Comparison of ENCODE assay signal across 1 cellular context in the genomic region with DNA sequence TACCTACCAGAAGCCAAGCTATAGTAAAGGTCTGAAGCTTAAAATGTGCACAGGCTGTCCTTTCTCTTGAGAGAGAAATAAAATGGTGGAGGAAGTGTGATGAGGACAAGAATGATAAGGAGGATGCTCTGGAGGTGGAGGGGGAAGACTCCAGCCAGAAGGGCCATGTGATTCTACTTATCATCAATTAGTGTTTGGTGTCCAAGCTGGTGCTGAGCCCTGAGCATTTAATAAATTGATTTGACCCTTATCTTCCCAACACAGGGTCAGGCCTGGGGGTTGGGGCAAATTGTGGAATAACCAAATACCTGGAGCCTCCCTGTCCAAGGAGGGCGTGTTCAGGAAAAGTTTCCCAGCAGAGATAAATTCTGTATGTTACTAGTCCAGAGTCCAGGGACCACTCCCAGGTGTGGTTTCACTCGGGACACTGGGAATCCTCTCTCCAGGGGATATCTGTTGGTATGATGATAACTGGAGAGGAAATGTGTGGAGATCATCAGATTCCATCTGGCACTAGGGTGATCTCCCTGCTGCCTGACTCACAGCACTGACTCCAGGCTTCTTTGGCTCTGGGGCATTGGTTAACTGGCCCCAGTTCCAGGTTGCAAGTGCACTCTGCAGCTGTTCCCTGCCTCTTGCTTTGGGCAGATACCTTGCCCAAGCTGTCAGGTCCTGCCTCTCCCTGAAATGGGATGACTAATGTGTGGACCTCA.
TF ChIP-seq lines count a peak whose summit lies in the region.

No MANE protein-coding gene starts in this region.

TF ChIP-seq in HepG2, 621 proteins besides CTCF, POLR2A, EP300 and RAD21 (continued from another document):
- TF ChIP-seq, protein P1, sequence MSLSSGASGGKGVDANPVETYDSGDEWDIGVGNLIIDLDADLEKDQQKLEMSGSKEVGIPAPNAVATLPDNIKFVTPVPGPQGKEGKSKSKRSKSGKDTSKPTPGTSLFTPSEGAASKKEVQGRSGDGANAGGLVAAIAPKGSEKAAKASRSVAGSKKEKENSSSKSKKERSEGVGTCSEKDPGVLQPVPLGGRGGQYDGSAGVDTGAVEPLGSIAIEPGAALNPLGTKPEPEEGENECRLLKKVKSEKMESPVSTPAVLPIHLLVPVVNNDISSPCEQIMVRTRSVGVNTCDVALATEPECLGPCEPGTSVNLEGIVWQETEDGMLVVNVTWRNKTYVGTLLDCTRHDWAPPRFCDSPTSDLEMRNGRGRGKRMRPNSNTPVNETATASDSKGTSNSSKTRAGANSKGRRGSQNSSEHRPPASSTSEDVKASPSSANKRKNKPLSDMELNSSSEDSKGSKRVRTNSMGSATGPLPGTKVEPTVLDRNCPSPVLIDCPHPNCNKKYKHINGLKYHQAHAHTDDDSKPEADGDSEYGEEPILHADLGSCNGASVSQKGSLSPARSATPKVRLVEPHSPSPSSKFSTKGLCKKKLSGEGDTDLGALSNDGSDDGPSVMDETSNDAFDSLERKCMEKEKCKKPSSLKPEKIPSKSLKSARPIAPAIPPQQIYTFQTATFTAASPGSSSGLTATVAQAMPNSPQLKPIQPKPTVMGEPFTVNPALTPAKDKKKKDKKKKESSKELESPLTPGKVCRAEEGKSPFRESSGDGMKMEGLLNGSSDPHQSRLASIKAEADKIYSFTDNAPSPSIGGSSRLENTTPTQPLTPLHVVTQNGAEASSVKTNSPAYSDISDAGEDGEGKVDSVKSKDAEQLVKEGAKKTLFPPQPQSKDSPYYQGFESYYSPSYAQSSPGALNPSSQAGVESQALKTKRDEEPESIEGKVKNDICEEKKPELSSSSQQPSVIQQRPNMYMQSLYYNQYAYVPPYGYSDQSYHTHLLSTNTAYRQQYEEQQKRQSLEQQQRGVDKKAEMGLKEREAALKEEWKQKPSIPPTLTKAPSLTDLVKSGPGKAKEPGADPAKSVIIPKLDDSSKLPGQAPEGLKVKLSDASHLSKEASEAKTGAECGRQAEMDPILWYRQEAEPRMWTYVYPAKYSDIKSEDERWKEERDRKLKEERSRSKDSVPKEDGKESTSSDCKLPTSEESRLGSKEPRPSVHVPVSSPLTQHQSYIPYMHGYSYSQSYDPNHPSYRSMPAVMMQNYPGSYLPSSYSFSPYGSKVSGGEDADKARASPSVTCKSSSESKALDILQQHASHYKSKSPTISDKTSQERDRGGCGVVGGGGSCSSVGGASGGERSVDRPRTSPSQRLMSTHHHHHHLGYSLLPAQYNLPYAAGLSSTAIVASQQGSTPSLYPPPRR (CRISPR knock-in tag; IDR thresholded peaks at IDR 0.05; ENCODE audit: borderline replicate concordance) = 0 out of 2 replicates have a peak, but pooled peaks have one; percentile 14
- TF ChIP-seq, protein P2, sequence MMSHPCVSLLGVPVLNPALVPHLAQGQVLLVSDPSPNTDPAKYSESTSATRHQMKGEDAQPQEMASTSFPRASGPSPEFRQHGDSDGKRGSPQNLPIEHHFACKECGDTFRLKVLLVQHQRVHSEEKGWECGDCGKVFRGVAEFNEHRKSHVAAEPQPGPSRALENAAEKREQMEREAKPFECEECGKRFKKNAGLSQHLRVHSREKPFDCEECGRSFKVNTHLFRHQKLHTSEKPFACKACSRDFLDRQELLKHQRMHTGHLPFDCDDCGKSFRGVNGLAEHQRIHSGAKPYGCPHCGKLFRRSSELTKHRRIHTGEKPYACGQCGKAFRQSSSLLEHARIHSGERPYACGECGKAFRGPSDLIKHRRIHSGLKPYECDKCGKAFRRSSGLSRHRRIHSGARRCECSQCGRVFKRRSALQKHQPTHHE (CRISPR knock-in tag; IDR thresholded peaks at IDR 0.05; ENCODE audit: borderline replicate concordance) = no peak
- TF ChIP-seq ARHGAP35 (CRISPR knock-in tag; IDR thresholded peaks at IDR 0.05; ENCODE audit: borderline replicate concordance) (no peak), JUND (CRISPR knock-in tag; IDR thresholded peaks at IDR 0.05) (0 out of 2 replicates have a peak, but pooled peaks have one; percentile 17), ZNF224 (CRISPR knock-in tag; IDR thresholded peaks at IDR 0.05) (no peak), SCMH1 (CRISPR knock-in tag; IDR thresholded peaks at IDR 0.05; ENCODE audit: borderline replicate concordance) (no peak), ZNF75D (CRISPR knock-in tag; IDR thresholded peaks at IDR 0.05; ENCODE audit: borderline replicate concordance) (no peak), ETV5 (CRISPR knock-in tag; IDR thresholded peaks at IDR 0.05; ENCODE audit: borderline replicate concordance) (peak; percentile 23; the same call in 1 of the 2 replicates), NONO (IDR thresholded peaks at IDR 0.05) (no peak), NONO (CRISPR knock-in tag; conservative IDR thresholded peaks at IDR 0.05) (no peak)
TF ChIP-seq in HepG2: peak in this region for 4.
